26 cellular contexts compared by ENCODE assay signal in the genomic region with DNA sequence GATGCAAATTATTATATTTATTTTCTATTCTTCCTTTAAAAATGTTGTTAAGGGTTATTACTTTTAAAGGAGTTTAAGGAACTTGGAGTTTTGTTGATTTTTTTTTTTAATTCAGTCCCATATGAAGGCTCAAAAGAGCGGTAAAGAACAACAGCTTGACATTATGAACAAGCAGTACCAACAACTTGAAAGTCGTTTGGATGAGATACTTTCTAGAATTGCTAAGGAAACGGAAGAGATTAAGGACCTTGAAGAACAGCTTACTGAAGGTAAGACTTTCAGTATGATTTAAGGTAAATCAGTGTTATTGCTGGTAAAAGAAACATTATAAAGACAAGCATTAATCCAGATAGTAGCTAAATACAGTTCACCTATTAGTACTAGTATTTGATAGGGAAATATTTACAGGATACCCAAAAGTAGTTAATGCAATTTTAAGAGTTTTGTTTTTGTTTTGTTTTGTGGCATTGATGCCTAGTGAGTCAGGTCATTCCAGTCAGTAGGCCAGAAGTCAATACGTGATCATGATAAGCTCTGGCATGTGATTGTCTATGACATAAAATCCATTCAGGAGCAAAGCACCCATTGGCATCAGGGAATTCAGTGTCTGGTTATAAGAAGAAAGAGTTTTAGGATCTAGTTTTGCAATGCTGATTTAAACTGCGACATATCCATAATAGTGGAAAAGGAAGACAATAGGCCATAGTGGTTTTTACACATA. TPM values are rescaled to one million over a fixed set of nuclear protein-coding genes. Genes with fewer than 3 reads are reported as not detected.
DNase-seq lines count a peak whose midpoint lies in the region; ATAC-seq lines count a peak whose summit lies in the region.
"Had no signal": no experiment of that assay in that cellular context is flagged by ENCODE, and none has a peak within 500 bp of the region (broad histone marks: within the 10 kb centered on the region; RNA-seq: fewer than 3 reads in every experiment).

No MANE protein-coding gene starts in this region.

- intact Hi-C loops in activated T-helper 1 cell treated with anti-CD3 and anti-CD28 coated beads, Interleukin-12 subunit alpha, Interleukin-12 subunit beta, Interleukin-2, Interleukin-4 antibody, amounts not matched to agents 30 ng/mL and 10 ng/mL and 1 ng/mL, durations not matched to agents 14 hours and 24 hours and 36 hours (cut with micrococcal nuclease), result no loop called here
- intact Hi-C loops in naive thymus-derived CD4-positive, alpha-beta T cell (cut with micrococcal nuclease), result loop anchor here in 1 of 2 donors (5.0 kb wide), 1 partner anchor 33 kb away; no protein-coding TSS in a partner anchor

- ATAC-seq in activated T-cell treated with anti-CD3 and anti-CD28 coated beads, Interleukin-2, amount 50 U/mL, for 72 hours (replicated peaks in 1 of 2), result no peak
- no peak for ATAC-seq in naive thymus-derived CD4-positive, alpha-beta T cell
- no peak for ATAC-seq in stimulated activated effector memory CD8-positive, alpha-beta T cell treated with anti-CD3 and anti-CD28 coated beads, Interleukin-12 subunit alpha, Interleukin-12 subunit beta, amount 100 ng/mL, for 72 hours
- no peak for ATAC-seq in GM18502 (IDR thresholded peaks at IDR 0.05; ENCODE audit: poor library complexity, unreplicated experiment)
- ATAC-seq: activated CD4-positive, CD25-positive, alpha-beta regulatory T cell treated with anti-CD3 and anti-CD28 coated beads, Interleukin-2, amount 50 U/mL, for 24 hours; activated CD8-positive, alpha-beta memory T cell treated with anti-CD3 and anti-CD28 coated beads, Interleukin-2, amount 10 ng/mL, durations not matched to agents 7 days and 5 days; Panc1 had no signal

- POLR2A ChIA-PET in CD8-positive, alpha-beta memory T cell (lab: Charles Lee), result interaction anchor here (1.2 kb wide), 1 partner anchor 9 kb away, joined by 4 read pairs; no protein-coding TSS in a partner anchor
- POLR2A ChIA-PET in naive thymus-derived CD4-positive, alpha-beta T cell (lab: Charles Lee), result interaction anchor here (0.9 to 6.1 kb wide), 4 partner anchors 12 to 258 kb away, joined by 3 to 181 read pairs (median 5); a partner anchor contains a TSS

- no peaks in the 10 kb centered on the region for H3K9me3 ChIP-seq in CD8-positive, alpha-beta memory T cell (ENCODE audit: low read length)
- no peaks in the 10 kb centered on the region for H3K9me3 ChIP-seq in naive thymus-derived CD4-positive, alpha-beta T cell (ENCODE audit: control insufficient read depth in 2 of 3, low read length in 3 of 3)
- H3K9me3 ChIP-seq in MG63, result no peaks in the 10 kb centered on the region
- H3K9me3 ChIP-seq: colonic mucosa, left ventricle myocardium inferior had no signal

- CTCF ChIA-PET in CD8-positive, alpha-beta memory T cell (lab: Charles Lee), result interaction anchor here (1.4 kb wide), 1 partner anchor 9 kb away, joined by 3 read pairs; no protein-coding TSS in a partner anchor
- CTCF ChIA-PET in naive thymus-derived CD4-positive, alpha-beta T cell (lab: Charles Lee), result interaction anchor here (0.6 to 4.7 kb wide), 4 partner anchors 9 to 90 kb away, joined by 3 to 29 read pairs (median 4); no protein-coding TSS in a partner anchor

- no peaks in the 10 kb centered on the region for H3K27me3 Mint-ChIP-seq in activated T-cell treated with anti-CD3 and anti-CD28 coated beads, Interleukin-2, amount 50 U/mL, for 72 hours (ENCODE audit: low read depth)
- H3K27me3 Mint-ChIP-seq in CD8-positive, alpha-beta memory T cell, result no peaks in the 10 kb centered on the region
- no peaks in the 10 kb centered on the region for H3K27me3 Mint-ChIP-seq in activated T-helper 1 cell treated with anti-CD3 and anti-CD28 coated beads, Interleukin-12 subunit alpha, Interleukin-12 subunit beta, Interleukin-2, Interleukin-4 antibody, amounts not matched to agents 30 ng/mL and 10 ng/mL and 1 ng/mL, durations not matched to agents 14 hours and 24 hours and 36 hours (ENCODE audit: insufficient read depth)
- H3K27me3 Mint-ChIP-seq in naive thymus-derived CD4-positive, alpha-beta T cell, result no peaks in the 10 kb centered on the region
- H3K27me3 Mint-ChIP-seq: activated CD8-positive, alpha-beta memory T cell treated with anti-CD3 and anti-CD28 coated beads, Interleukin-2, amount 10 ng/mL, durations not matched to agents 7 days and 5 days; type B pancreatic cell had no signal

- no peak overlapping the region for H3K27ac ChIP-seq in CD8-positive, alpha-beta memory T cell (ENCODE audit: low read depth, low read length)
- peak overlapping the region; percentile 24 for H3K27ac ChIP-seq in naive thymus-derived CD4-positive, alpha-beta T cell (ENCODE audit: low read depth, low read length)
- H3K27ac ChIP-seq: colonic mucosa, left ventricle myocardium inferior had no signal

- peaks cover 38% of the 10 kb centered on the region for H3K4me1 ChIP-seq in CD8-positive, alpha-beta memory T cell (ENCODE audit: insufficient read depth, low read length)
- H3K4me1 ChIP-seq in naive thymus-derived CD4-positive, alpha-beta T cell (ENCODE audit: control insufficient read depth in 2 of 2, insufficient read depth in 2 of 2, low read length in 2 of 2), result peaks cover 23 to 28% of the 10 kb centered on the region in 2 donors

- DNase-seq in activated T-cell treated with anti-CD3 and anti-CD28 coated beads, Interleukin-2, amount 50 U/mL, for 72 hours, result no peak
- no peak for DNase-seq in activated T-cell treated with anti-CD3 and anti-CD28 coated beads, Interleukin-2, amount 50 U/mL, for 1 hour
- DNase-seq in CD8-positive, alpha-beta memory T cell, result no peak
- no peak for DNase-seq in activated T-helper 1 cell treated with anti-CD3 and anti-CD28 coated beads, Interleukin-12 subunit alpha, Interleukin-12 subunit beta, Interleukin-2, Interleukin-4 antibody, amounts not matched to agents 30 ng/mL and 10 ng/mL and 1 ng/mL, durations not matched to agents 14 hours and 24 hours and 36 hours (ENCODE audit: low spot score)
- peak in 2 of 9 donors; percentile 18 to 27 for DNase-seq in naive thymus-derived CD4-positive, alpha-beta T cell
- DNase-seq in MG63, result no peak
- DNase-seq in stimulated activated effector memory CD8-positive, alpha-beta T cell treated with anti-CD3 and anti-CD28 coated beads, Interleukin-12 subunit alpha, Interleukin-12 subunit beta, amount 100 ng/mL, for 72 hours (ENCODE audit: low spot score in 2 of 2), result no peak
- DNase-seq: ACHN; activated CD8-positive, alpha-beta memory T cell treated with anti-CD3 and anti-CD28 coated beads, Interleukin-2, amount 10 ng/mL, durations not matched to agents 7 days and 5 days; Calu3; colonic mucosa; DMS79 treated with DMSO at 0.1 percent for 48 hours; effector memory CD4-positive, alpha-beta T cell; erythroblast; GF-D8; islet precursor cell; left ventricle myocardium inferior; NCI-H1417; NCI-H2081; NCI-H2227 treated with DMSO at 0.1 percent for 48 hours; NCI-H69; SIG-M5 had no signal

- H3K27ac Mint-ChIP-seq in activated T-cell treated with anti-CD3 and anti-CD28 coated beads, Interleukin-2, amount 50 U/mL, for 72 hours, result peak overlapping the region; percentile 84
- peak overlapping the region in 4 of 8 donors; percentile 37 to 75 (median 44) for H3K27ac Mint-ChIP-seq in CD8-positive, alpha-beta memory T cell
- peak overlapping the region; percentile 76 for H3K27ac Mint-ChIP-seq in activated T-helper 1 cell treated with anti-CD3 and anti-CD28 coated beads, Interleukin-12 subunit alpha, Interleukin-12 subunit beta, Interleukin-2, Interleukin-4 antibody, amounts not matched to agents 30 ng/mL and 10 ng/mL and 1 ng/mL, durations not matched to agents 14 hours and 24 hours and 36 hours
- peak overlapping the region; percentile 58 to 96 (median 87) for H3K27ac Mint-ChIP-seq in naive thymus-derived CD4-positive, alpha-beta T cell
- no peak overlapping the region for H3K27ac Mint-ChIP-seq in stimulated activated effector memory CD8-positive, alpha-beta T cell treated with anti-CD3 and anti-CD28 coated beads, Interleukin-12 subunit alpha, Interleukin-12 subunit beta, amount 100 ng/mL, for 72 hours
- H3K27ac Mint-ChIP-seq: activated CD8-positive, alpha-beta memory T cell treated with anti-CD3 and anti-CD28 coated beads, Interleukin-2, amount 10 ng/mL, durations not matched to agents 7 days and 5 days; type B pancreatic cell had no signal

- H3K4me1 Mint-ChIP-seq in activated T-cell treated with anti-CD3 and anti-CD28 coated beads, Interleukin-2, amount 50 U/mL, for 72 hours (ENCODE audit: low read depth), result peaks cover 51% of the 10 kb centered on the region
- H3K4me1 Mint-ChIP-seq in CD8-positive, alpha-beta memory T cell, result peaks cover 51 to 84% (median 80%) of the 10 kb centered on the region in 3 donors
- peaks cover 55% of the 10 kb centered on the region for H3K4me1 Mint-ChIP-seq in activated T-helper 1 cell treated with anti-CD3 and anti-CD28 coated beads, Interleukin-12 subunit alpha, Interleukin-12 subunit beta, Interleukin-2, Interleukin-4 antibody, amounts not matched to agents 30 ng/mL and 10 ng/mL and 1 ng/mL, durations not matched to agents 14 hours and 24 hours and 36 hours (ENCODE audit: low read depth)
- H3K4me1 Mint-ChIP-seq in naive thymus-derived CD4-positive, alpha-beta T cell, result peaks cover 33 to 84% (median 73%) of the 10 kb centered on the region in 7 donors
- peaks cover 26% of the 10 kb centered on the region for H3K4me1 Mint-ChIP-seq in stimulated activated effector memory CD8-positive, alpha-beta T cell treated with anti-CD3 and anti-CD28 coated beads, Interleukin-12 subunit alpha, Interleukin-12 subunit beta, amount 100 ng/mL, for 72 hours

- H3K9me3 Mint-ChIP-seq in activated T-cell treated with anti-CD3 and anti-CD28 coated beads, Interleukin-2, amount 50 U/mL, for 72 hours, result peaks cover 0 to 2% of the 10 kb centered on the region in 2 donors
- peaks cover 0 to 7% (median 0%) of the 10 kb centered on the region in 5 donors for H3K9me3 Mint-ChIP-seq in CD8-positive, alpha-beta memory T cell
- H3K9me3 Mint-ChIP-seq in activated T-helper 1 cell treated with anti-CD3 and anti-CD28 coated beads, Interleukin-12 subunit alpha, Interleukin-12 subunit beta, Interleukin-2, Interleukin-4 antibody, amounts not matched to agents 30 ng/mL and 10 ng/mL and 1 ng/mL, durations not matched to agents 14 hours and 24 hours and 36 hours, result no peaks in the 10 kb centered on the region
- H3K9me3 Mint-ChIP-seq in naive thymus-derived CD4-positive, alpha-beta T cell, result peaks cover 0 to 9% (median 1%) of the 10 kb centered on the region in 11 donors
- no peaks in the 10 kb centered on the region for H3K9me3 Mint-ChIP-seq in stimulated activated effector memory CD8-positive, alpha-beta T cell treated with anti-CD3 and anti-CD28 coated beads, Interleukin-12 subunit alpha, Interleukin-12 subunit beta, amount 100 ng/mL, for 72 hours

- peaks cover 5 to 33% of the 10 kb centered on the region in 2 donors for H3K36me3 Mint-ChIP-seq in activated T-cell treated with anti-CD3 and anti-CD28 coated beads, Interleukin-2, amount 50 U/mL, for 72 hours (ENCODE audit: insufficient read depth in 2 of 2)
- peaks cover 15 to 55% (median 26%) of the 10 kb centered on the region in 3 donors for H3K36me3 Mint-ChIP-seq in CD8-positive, alpha-beta memory T cell
- H3K36me3 Mint-ChIP-seq in activated T-helper 1 cell treated with anti-CD3 and anti-CD28 coated beads, Interleukin-12 subunit alpha, Interleukin-12 subunit beta, Interleukin-2, Interleukin-4 antibody, amounts not matched to agents 30 ng/mL and 10 ng/mL and 1 ng/mL, durations not matched to agents 14 hours and 24 hours and 36 hours (ENCODE audit: low read depth), result peaks cover 48% of the 10 kb centered on the region
- H3K36me3 Mint-ChIP-seq in naive thymus-derived CD4-positive, alpha-beta T cell, result peaks cover 7 to 50% (median 40%) of the 10 kb centered on the region in 5 donors
- peaks cover 84% of the 10 kb centered on the region for H3K36me3 Mint-ChIP-seq in stimulated activated effector memory CD8-positive, alpha-beta T cell treated with anti-CD3 and anti-CD28 coated beads, Interleukin-12 subunit alpha, Interleukin-12 subunit beta, amount 100 ng/mL, for 72 hours

- H3K4me3 ChIP-seq in CD8-positive, alpha-beta memory T cell (ENCODE audit: low read length), result no peak overlapping the region
- no peak overlapping the region for H3K4me3 ChIP-seq in naive thymus-derived CD4-positive, alpha-beta T cell (ENCODE audit: low read length)
- no peak overlapping the region for H3K4me3 ChIP-seq in MG63
- H3K4me3 ChIP-seq: colonic mucosa, left ventricle myocardium inferior had no signal

- H3K27me3 ChIP-seq in CD8-positive, alpha-beta memory T cell (ENCODE audit: insufficient read depth, low read length, poor library complexity, severe bottlenecking), result no peaks in the 10 kb centered on the region
- no peaks in the 10 kb centered on the region for H3K27me3 ChIP-seq in naive thymus-derived CD4-positive, alpha-beta T cell (ENCODE audit: control insufficient read depth in 2 of 2, insufficient read depth in 2 of 2, low read length in 2 of 2)
- H3K27me3 ChIP-seq in MG63, result no peaks in the 10 kb centered on the region
- H3K27me3 ChIP-seq: colonic mucosa had no signal

- H3K36me3 ChIP-seq in CD8-positive, alpha-beta memory T cell (ENCODE audit: insufficient read depth, low read length), result peaks cover 14% of the 10 kb centered on the region
- peaks cover 0 to 10% (median 3%) of the 10 kb centered on the region in 3 experiments for H3K36me3 ChIP-seq in naive thymus-derived CD4-positive, alpha-beta T cell (ENCODE audit: control insufficient read depth in 2 of 3, insufficient read depth in 3 of 3, low read length in 3 of 3)
- peaks cover 3% of the 10 kb centered on the region for H3K36me3 ChIP-seq in MG63
- H3K36me3 ChIP-seq: colonic mucosa had no signal

- peak overlapping the region in 1 of 2 donors; percentile 56 for H3K4me3 Mint-ChIP-seq in activated T-cell treated with anti-CD3 and anti-CD28 coated beads, Interleukin-2, amount 50 U/mL, for 72 hours
- H3K4me3 Mint-ChIP-seq in CD8-positive, alpha-beta memory T cell, result peak overlapping the region; percentile 6 to 62 (median 38)
- no peak overlapping the region for H3K4me3 Mint-ChIP-seq in activated T-helper 1 cell treated with anti-CD3 and anti-CD28 coated beads, Interleukin-12 subunit alpha, Interleukin-12 subunit beta, Interleukin-2, Interleukin-4 antibody, amounts not matched to agents 30 ng/mL and 10 ng/mL and 1 ng/mL, durations not matched to agents 14 hours and 24 hours and 36 hours
- H3K4me3 Mint-ChIP-seq in naive thymus-derived CD4-positive, alpha-beta T cell, result peak overlapping the region; percentile 56 to 93 (median 80)
- no peak overlapping the region for H3K4me3 Mint-ChIP-seq in stimulated activated effector memory CD8-positive, alpha-beta T cell treated with anti-CD3 and anti-CD28 coated beads, Interleukin-12 subunit alpha, Interleukin-12 subunit beta, amount 100 ng/mL, for 72 hours
- H3K4me3 Mint-ChIP-seq: activated CD8-positive, alpha-beta memory T cell treated with anti-CD3 and anti-CD28 coated beads, Interleukin-2, amount 10 ng/mL, durations not matched to agents 7 days and 5 days; type B pancreatic cell had no signal

RNA-seq across cellular contexts. Expression of a gene that starts 49.2 kb away (rescaled TPM):
- total RNA-seq in activated T-cell treated with anti-CD3 and anti-CD28 coated beads, Interleukin-2, amount 50 U/mL, for 72 hours, result 10 to 100 TPM; 81.0 to 81.2 TPM
- total RNA-seq in CD8-positive, alpha-beta memory T cell, result 10 to 100 TPM; 59.4 to 62.8 TPM
- 24.6 TPM for polyA plus RNA-seq in CD8-positive, alpha-beta memory T cell
- 69.9 and 74.2 TPM in 2 replicates for total RNA-seq in activated T-helper 1 cell treated with anti-CD3 and anti-CD28 coated beads, Interleukin-12 subunit alpha, Interleukin-12 subunit beta, Interleukin-2, Interleukin-4 antibody, amounts not matched to agents 30 ng/mL and 10 ng/mL and 1 ng/mL, durations not matched to agents 14 hours and 24 hours and 36 hours
- 100 to 1,000 TPM in 2 of 5 experiments, 10 to 100 TPM in 3; 74.5 to 131 (median 88.6) TPM for total RNA-seq in naive thymus-derived CD4-positive, alpha-beta T cell
- 10 to 100 TPM; 14.4 to 26.3 TPM for polyA plus RNA-seq in naive thymus-derived CD4-positive, alpha-beta T cell
- total RNA-seq in MG63 (2014; rRNA removed; shearing (Covaris generic); ENCODE audit: low replicate concordance), result 0.72 and 2.5 TPM in 2 replicates

Comparison
In these comparisons a context has a peak if more than half of its experiments do, and no peak if none do; other contexts are left out.
1. H3K4me3 Mint-ChIP-seq: peak in CD8-positive, alpha-beta memory T cell (7 of 7) and naive thymus-derived CD4-positive, alpha-beta T cell (10 of 10); none in activated T-helper 1 cell treated with anti-CD3 and anti-CD28 coated beads, Interleukin-12 subunit alpha, Interleukin-12 subunit beta, Interleukin-2, Interleukin-4 antibody, amounts not matched to agents 30 ng/mL and 10 ng/mL and 1 ng/mL, durations not matched to agents 14 hours and 24 hours and 36 hours (single experiment) and stimulated activated effector memory CD8-positive, alpha-beta T cell treated with anti-CD3 and anti-CD28 coated beads, Interleukin-12 subunit alpha, Interleukin-12 subunit beta, amount 100 ng/mL, for 72 hours (single experiment).
2. RNA of a gene that starts 49.2 kb away (total RNA-seq): 74.5 to 131 TPM in naive thymus-derived CD4-positive, alpha-beta T cell, 81.0 to 81.2 TPM in activated T-cell treated with anti-CD3 and anti-CD28 coated beads, Interleukin-2, amount 50 U/mL, for 72 hours, 69.9 to 74.2 TPM in activated T-helper 1 cell treated with anti-CD3 and anti-CD28 coated beads, Interleukin-12 subunit alpha, Interleukin-12 subunit beta, Interleukin-2, Interleukin-4 antibody, amounts not matched to agents 30 ng/mL and 10 ng/mL and 1 ng/mL, durations not matched to agents 14 hours and 24 hours and 36 hours and 59.4 to 62.8 TPM in CD8-positive, alpha-beta memory T cell; 0.72 to 2.5 TPM in MG63; every median in the first group is over 10 times any median in the second.